In the genomic region with DNA sequence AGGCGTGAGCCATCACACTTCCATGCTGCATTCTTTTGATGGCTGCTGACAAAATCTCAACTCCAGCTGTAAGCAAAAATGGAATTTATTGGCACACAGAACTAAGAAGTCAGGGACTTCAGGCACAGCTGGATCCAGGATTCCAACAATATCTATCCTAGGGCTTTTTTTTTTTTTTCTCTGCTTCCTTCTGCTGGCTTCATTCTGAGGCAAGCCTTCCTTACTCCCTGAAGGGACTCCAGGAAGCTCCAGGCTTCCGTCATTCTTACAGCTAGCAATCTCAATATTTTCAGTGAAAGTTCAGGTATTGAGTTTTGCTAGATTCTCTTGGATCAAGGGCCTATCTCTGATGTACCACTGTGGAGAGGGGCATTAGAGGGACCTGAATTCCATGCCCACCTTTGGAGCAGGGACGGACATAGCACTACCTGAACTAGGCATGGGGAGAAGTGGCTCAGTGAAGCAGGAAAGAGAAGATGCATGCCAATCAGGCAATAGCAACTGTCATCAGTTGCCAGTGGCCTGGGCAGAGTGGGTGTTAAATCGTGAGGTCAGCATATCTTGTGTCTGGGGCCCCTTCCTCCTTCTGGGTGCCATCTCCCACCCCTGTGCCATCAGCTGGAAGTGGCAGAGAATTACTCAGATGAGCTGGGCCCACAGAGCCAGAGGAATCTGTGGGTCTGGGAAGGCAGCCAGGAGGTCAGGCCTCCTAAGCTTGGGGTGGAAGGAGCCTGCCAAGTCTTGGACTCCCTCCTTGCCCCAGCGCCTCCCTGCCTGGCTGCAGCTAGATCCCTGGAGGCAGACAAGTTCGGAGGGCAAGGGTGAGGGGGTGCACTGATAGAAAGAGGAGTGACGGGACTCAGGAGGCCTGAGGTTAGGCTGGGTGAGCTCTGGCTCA, we compare ENCODE assay signal across 12 cellular contexts.
DNase-seq lines count a peak whose midpoint lies in the region; ATAC-seq and TF ChIP-seq lines count a peak whose summit lies in the region.
"Had no signal": no experiment of that assay in that cellular context is flagged by ENCODE, and none has a peak within 500 bp of the region (broad histone marks: within the 10 kb centered on the region; RNA-seq: fewer than 3 reads in every experiment).

No MANE protein-coding gene starts in this region.

- H3K4me1 Mint-ChIP-seq in activated naive CD4-positive, alpha-beta T cell treated with anti-CD3 and anti-CD28 coated beads, Interleukin-2, amount 10 ng/mL, durations not matched to agents 7 days and 5 days = no peaks in the 10 kb centered on the region
- H3K4me1 Mint-ChIP-seq in activated T-helper 17 cell treated with anti-CD3 and anti-CD28 coated beads, Interleukin-2, amount 50 U/mL, for 72 hours = no peaks in the 10 kb centered on the region
- H3K4me1 Mint-ChIP-seq: WTC11 had no signal

- H3K27me3 ChIP-seq in PC-3 (ENCODE audit: low read length) = no peaks in the 10 kb centered on the region
- no peaks in the 10 kb centered on the region for H3K27me3 ChIP-seq in aorta (ENCODE audit: control insufficient read depth in 1 of 2, insufficient read depth in 2 of 2, low read length in 1 of 2)
- H3K27me3 ChIP-seq: brain microvascular endothelial cell, esophagus muscularis mucosa had no signal

- no peak overlapping the region for H3K4me3 ChIP-seq in PC-3 (ENCODE audit: low read length)
- no peak overlapping the region for H3K4me3 ChIP-seq in fibroblast of mammary gland (ENCODE audit: control insufficient read depth, low read depth, low read length)
- H3K4me3 ChIP-seq in aorta (ENCODE audit: low read length in 2 of 2) = no peak overlapping the region
- H3K4me3 ChIP-seq: esophagus muscularis mucosa had no signal

- intact Hi-C loops in PC-3 (cut with micrococcal nuclease) (no loop called here), aorta (cut with DNase I) (no loop called here)

- WGBS in aorta, 2 donors = 48 to 49% methylated on average over 7 of the region's 7 CpGs

- H2AFZ ChIP-seq in PC-3 (ENCODE audit: low read length) = no peak overlapping the region

- ATAC-seq in PC-3 = peak; percentile 58
- peak; percentile 71 for ATAC-seq in aorta (ENCODE audit: low FRiP score)
- no peak for ATAC-seq in activated T-helper 17 cell treated with anti-CD3 and anti-CD28 coated beads, Interleukin-2, amount 50 U/mL, for 72 hours (replicated peaks)
- ATAC-seq: activated T-cell treated with anti-CD3 and anti-CD28 coated beads, Interleukin-2, amount 50 U/mL, for 4 hours; WTC11 had no signal

- H3K9me3 ChIP-seq in PC-3 (ENCODE audit: low read length) = no peaks in the 10 kb centered on the region
- no peaks in the 10 kb centered on the region for H3K9me3 ChIP-seq in aorta (ENCODE audit: control insufficient read depth, low read length)
- H3K9me3 ChIP-seq: esophagus muscularis mucosa had no signal

- no peaks in the 10 kb centered on the region for H3K9me2 ChIP-seq in PC-3 (replicated peaks; ENCODE audit: low read length)

- H3K9ac ChIP-seq in PC-3 (ENCODE audit: low read length) = no peak overlapping the region

- H3K79me2 ChIP-seq in PC-3 (ENCODE audit: low read length) = no peaks in the 10 kb centered on the region

- no peak overlapping the region for H3K4me2 ChIP-seq in PC-3 (ENCODE audit: low read length)

- H3K27me3 Mint-ChIP-seq in activated naive CD4-positive, alpha-beta T cell treated with anti-CD3 and anti-CD28 coated beads, Interleukin-2, amount 10 ng/mL, durations not matched to agents 7 days and 5 days = peaks cover 14% of the 10 kb centered on the region
- H3K27me3 Mint-ChIP-seq in activated T-helper 17 cell treated with anti-CD3 and anti-CD28 coated beads, Interleukin-2, amount 50 U/mL, for 72 hours = peaks cover 10% of the 10 kb centered on the region

- no peaks in the 10 kb centered on the region for H3F3A ChIP-seq in PC-3 (ENCODE audit: low read length, unreplicated experiment)

- H3K36me3 Mint-ChIP-seq in activated naive CD4-positive, alpha-beta T cell treated with anti-CD3 and anti-CD28 coated beads, Interleukin-2, amount 10 ng/mL, durations not matched to agents 7 days and 5 days = no peaks in the 10 kb centered on the region
- no peaks in the 10 kb centered on the region for H3K36me3 Mint-ChIP-seq in activated T-helper 17 cell treated with anti-CD3 and anti-CD28 coated beads, Interleukin-2, amount 50 U/mL, for 72 hours (ENCODE audit: low read depth)
- H3K36me3 Mint-ChIP-seq: WTC11 had no signal

- CTCF ChIA-PET in PC-3 (lab: Charles Lee) = no interaction called here
- CTCF ChIA-PET in activated naive CD4-positive, alpha-beta T cell treated with anti-CD3 and anti-CD28 coated beads, Interleukin-2, amount 10 ng/mL, durations not matched to agents 7 days and 5 days (lab: Charles Lee) = no interaction called here

- BruUV-seq in PC-3 (replicated peaks; lab: Mats Ljungman, UMichigan) = no TSS peak

- H3K9me3 Mint-ChIP-seq in activated naive CD4-positive, alpha-beta T cell treated with anti-CD3 and anti-CD28 coated beads, Interleukin-2, amount 10 ng/mL, durations not matched to agents 7 days and 5 days = no peaks in the 10 kb centered on the region
- H3K9me3 Mint-ChIP-seq in activated T-helper 17 cell treated with anti-CD3 and anti-CD28 coated beads, Interleukin-2, amount 50 U/mL, for 72 hours = no peaks in the 10 kb centered on the region
- H3K9me3 Mint-ChIP-seq: activated T-cell treated with anti-CD3 and anti-CD28 coated beads, Interleukin-2, amount 50 U/mL, for 4 hours had no signal

- TF ChIP-seq CTCF in PC-3 (conservative IDR thresholded peaks at IDR 0.05; ENCODE audit: low read depth, low read length) = no peak
- no peak for TF ChIP-seq CTCF in fibroblast of mammary gland (conservative IDR thresholded peaks at IDR 0.05; ENCODE audit: control insufficient read depth, insufficient read depth, low read depth, low read length)

- POLR2A ChIA-PET in PC-3 (lab: Charles Lee; ENCODE audit: unreplicated experiment) = no interaction called here

- H3K36me3 ChIP-seq in PC-3 (ENCODE audit: low read depth, low read length) = no peaks in the 10 kb centered on the region
- H3K36me3 ChIP-seq in aorta (ENCODE audit: control insufficient read depth in 1 of 2, insufficient read depth in 2 of 2, low read length in 1 of 2) = no peaks in the 10 kb centered on the region
- H3K36me3 ChIP-seq: brain microvascular endothelial cell, esophagus muscularis mucosa had no signal

- no peak overlapping the region for H3K27ac Mint-ChIP-seq in activated naive CD4-positive, alpha-beta T cell treated with anti-CD3 and anti-CD28 coated beads, Interleukin-2, amount 10 ng/mL, durations not matched to agents 7 days and 5 days
- no peak overlapping the region for H3K27ac Mint-ChIP-seq in activated T-helper 17 cell treated with anti-CD3 and anti-CD28 coated beads, Interleukin-2, amount 50 U/mL, for 72 hours
- H3K27ac Mint-ChIP-seq: WTC11 had no signal

- DNase-seq in PC-3 = peak; percentile 62
- peak; percentile 66 for DNase-seq in fibroblast of mammary gland (ENCODE audit: low read depth)
- peak; percentile 67 for DNase-seq in medulla oblongata (ENCODE audit: extremely low spot score)
- DNase-seq in aorta = peak; percentile 84 to 85
- DNase-seq in activated naive CD4-positive, alpha-beta T cell treated with anti-CD3 and anti-CD28 coated beads, Interleukin-2, amount 10 ng/mL, durations not matched to agents 7 days and 5 days = no peak
- DNase-seq in NCI-H1105 (lab: John Stamatoyannopoulos, UW) = no peak
- DNase-seq: activated T-cell treated with anti-CD3 and anti-CD28 coated beads, Interleukin-2, amount 50 U/mL, for 4 hours; brain microvascular endothelial cell; stimulated activated naive CD4-positive, alpha-beta T cell had no signal

- H3K27ac ChIP-seq in PC-3 (ENCODE audit: low read length) (no peak overlapping the region), aorta (ENCODE audit: low read depth in 1 of 2, low read length in 2 of 2) (no peak overlapping the region)
- H3K27ac ChIP-seq: brain microvascular endothelial cell, esophagus muscularis mucosa had no signal

- peaks cover 5% of the 10 kb centered on the region; the same call in 1 of the 2 replicates for H3K4me1 ChIP-seq in PC-3 (ENCODE audit: insufficient read depth, low read length)
- H3K4me1 ChIP-seq in aorta (ENCODE audit: control insufficient read depth in 1 of 2, insufficient read depth in 2 of 2, low read length in 2 of 2) = no peaks in the 10 kb centered on the region

- no peaks in the 10 kb centered on the region for H4K20me1 ChIP-seq in PC-3 (ENCODE audit: low read length)

- no peak overlapping the region for H3K4me3 Mint-ChIP-seq in activated naive CD4-positive, alpha-beta T cell treated with anti-CD3 and anti-CD28 coated beads, Interleukin-2, amount 10 ng/mL, durations not matched to agents 7 days and 5 days
- no peak overlapping the region for H3K4me3 Mint-ChIP-seq in activated T-helper 17 cell treated with anti-CD3 and anti-CD28 coated beads, Interleukin-2, amount 50 U/mL, for 72 hours
- H3K4me3 Mint-ChIP-seq: activated T-cell treated with anti-CD3 and anti-CD28 coated beads, Interleukin-2, amount 50 U/mL, for 4 hours; WTC11 had no signal

Comparison
In these comparisons a context has a peak if more than half of its experiments do, and no peak if none do; other contexts are left out.
1. DNase-seq: peak in PC-3 (single experiment), fibroblast of mammary gland (single experiment), medulla oblongata (single experiment) and aorta (2 of 2); none in activated naive CD4-positive, alpha-beta T cell treated with anti-CD3 and anti-CD28 coated beads, Interleukin-2, amount 10 ng/mL, durations not matched to agents 7 days and 5 days (single experiment) and NCI-H1105 (single experiment).